In genomic region chrX:43586855-43587254, GRCh38 we compare ENCODE assay signal across 24 cellular contexts.
"Had no signal": no experiment of that assay in that cellular context is flagged by ENCODE, and none has a peak within 500 bp of the region (broad histone marks: within the 10 kb centered on the region; RNA-seq: fewer than 3 reads in every experiment).

No MANE protein-coding gene starts in this region.

- H3K9me3 Mint-ChIP-seq: natural killer cell treated with Interleukin-12 subunit alpha and Interleukin-12 subunit beta and Interleukin-15 and Interleukin-18, amount 100 ng/mL, for 72 hours; stimulated activated memory B cell treated with anti-CD40 and anti-IgM and Interleukin-4, amounts not matched to agents 10 μg/mL and 1 μg/mL and 100 μg/mL, for 72 hours; stimulated activated naive CD8-positive, alpha-beta T cell treated with anti-CD3 and anti-CD28 coated beads, Interleukin-15, amount 100 ng/mL, for 72 hours had no signal

- H3K4me3 Mint-ChIP-seq: naive thymus-derived CD4-positive, alpha-beta T cell; natural killer cell treated with Interleukin-12 subunit alpha and Interleukin-12 subunit beta and Interleukin-15 and Interleukin-18, amount 100 ng/mL, for 72 hours; stimulated activated memory B cell treated with anti-CD40 and anti-IgM and Interleukin-4, amounts not matched to agents 10 μg/mL and 1 μg/mL and 100 μg/mL, for 72 hours; stimulated activated naive CD8-positive, alpha-beta T cell treated with anti-CD3 and anti-CD28 coated beads, Interleukin-15, amount 100 ng/mL, for 72 hours had no signal

- H3K4me1 ChIP-seq: right atrium auricular region, spleen had no signal

- FAIRE-seq: urothelium cell line had no signal

- H3K36me3 Mint-ChIP-seq: naive thymus-derived CD4-positive, alpha-beta T cell; natural killer cell treated with Interleukin-12 subunit alpha and Interleukin-12 subunit beta and Interleukin-15 and Interleukin-18, amount 100 ng/mL, for 72 hours; stimulated activated memory B cell treated with anti-CD40 and anti-IgM and Interleukin-4, amounts not matched to agents 10 μg/mL and 1 μg/mL and 100 μg/mL, for 72 hours had no signal

- H3K27ac Mint-ChIP-seq: naive thymus-derived CD4-positive, alpha-beta T cell; natural killer cell treated with Interleukin-12 subunit alpha and Interleukin-12 subunit beta and Interleukin-15 and Interleukin-18, amount 100 ng/mL, for 72 hours; progenitor cell of endocrine pancreas; stimulated activated memory B cell treated with anti-CD40 and anti-IgM and Interleukin-4, amounts not matched to agents 10 μg/mL and 1 μg/mL and 100 μg/mL, for 72 hours; stimulated activated naive CD8-positive, alpha-beta T cell treated with anti-CD3 and anti-CD28 coated beads, Interleukin-15, amount 100 ng/mL, for 72 hours had no signal

- DNase-seq: heart left ventricle; islet precursor cell; left lung; lower lobe of right lung; mammary epithelial cell; mesenchymal stem cell; naive thymus-derived CD4-positive, alpha-beta T cell; ovary; spleen; stimulated activated CD4-positive, alpha-beta T cell treated with anti-CD3 and anti-CD28 coated beads, Interleukin-2, amount 100 ng/mL, for 48 hours; stimulated activated CD4-positive, alpha-beta T cell treated with anti-CD3 and anti-CD28 coated beads, Interleukin-4, amount 100 ng/mL, for 4 hours; stimulated activated CD8-positive, alpha-beta memory T cell treated with anti-CD3 and anti-CD28 coated beads, Interleukin-4, amount 100 ng/mL, for 48 hours; stimulated activated naive CD4-positive, alpha-beta T cell treated with Interleukin-2 at 50 U/mL for 16 hours; stimulated activated naive CD8-positive, alpha-beta T cell treated with anti-CD3 and anti-CD28 coated beads, Interleukin-15, amount 100 ng/mL, for 72 hours; substantia nigra; trophoblast cell; upper lobe of right lung had no signal

- H3K27ac ChIP-seq: heart left ventricle, left lung, lower lobe of right lung, ovary, right atrium auricular region, skin epidermis, spleen, upper lobe of right lung had no signal

- H3K36me3 ChIP-seq: heart left ventricle, left lung, lower lobe of right lung, ovary, right atrium auricular region, spleen, upper lobe of right lung had no signal

- H3K27me3 Mint-ChIP-seq: progenitor cell of endocrine pancreas; stimulated activated memory B cell treated with anti-CD40 and anti-IgM and Interleukin-4, amounts not matched to agents 10 μg/mL and 1 μg/mL and 100 μg/mL, for 72 hours; stimulated activated naive CD8-positive, alpha-beta T cell treated with anti-CD3 and anti-CD28 coated beads, Interleukin-15, amount 100 ng/mL, for 72 hours had no signal

- H3K27me3 ChIP-seq: heart left ventricle, left lung, ovary, right atrium auricular region, upper lobe of right lung had no signal

- ATAC-seq: heart left ventricle; left lung; lower lobe of right lung; naive thymus-derived CD4-positive, alpha-beta T cell; natural killer cell treated with Interleukin-12 subunit alpha and Interleukin-12 subunit beta and Interleukin-15 and Interleukin-18, amount 100 ng/mL, for 72 hours; sciatic nerve; stimulated activated memory B cell treated with anti-CD40 and anti-IgM and Interleukin-4, amounts not matched to agents 10 μg/mL and 1 μg/mL and 100 μg/mL, for 72 hours; stimulated activated naive CD8-positive, alpha-beta T cell treated with anti-CD3 and anti-CD28 coated beads, Interleukin-15, amount 100 ng/mL, for 72 hours; upper lobe of right lung had no signal

- H3K4me3 ChIP-seq: heart left ventricle, left lung, lower lobe of right lung, ovary, right atrium auricular region, skin epidermis, spleen, upper lobe of right lung had no signal

- H3K4me1 Mint-ChIP-seq: naive thymus-derived CD4-positive, alpha-beta T cell; stimulated activated memory B cell treated with anti-CD40 and anti-IgM and Interleukin-4, amounts not matched to agents 10 μg/mL and 1 μg/mL and 100 μg/mL, for 72 hours; stimulated activated naive CD8-positive, alpha-beta T cell treated with anti-CD3 and anti-CD28 coated beads, Interleukin-15, amount 100 ng/mL, for 72 hours had no signal

- H3K9me3 ChIP-seq: heart left ventricle, left lung, lower lobe of right lung, ovary, right atrium auricular region, spleen, upper lobe of right lung had no signal
